Comparison of ENCODE assay signal across 10 cellular contexts in genomic region chr4:32025840-32026459, GRCh38.
A peak's percentile ranks its signal among the peaks of the same experiment; 100 is the strongest.
DNase-seq lines count a peak whose midpoint lies in the region; ATAC-seq lines count a peak whose summit lies in the region.
"Had no signal": no experiment of that assay in that cellular context is flagged by ENCODE, and none has a peak within 500 bp of the region (broad histone marks: within the 10 kb centered on the region; RNA-seq: fewer than 3 reads in every experiment).

No MANE protein-coding gene starts in this region.

- ATAC-seq in HG03457 (IDR thresholded peaks at IDR 0.05; ENCODE audit: unreplicated experiment), result no peak
- ATAC-seq in HG03196 (IDR thresholded peaks at IDR 0.05; ENCODE audit: unreplicated experiment), result no peak

- DNase-seq in ELF-1 (ENCODE audit: low read depth, low spot score) (peak; percentile 4), NCI-H1417 treated with DMSO at 0.1 percent for 48 hours (lab: John Stamatoyannopoulos, UW) (peak; percentile 4), epithelial cell of prostate (ENCODE audit: low read depth, low spot score) (peak; percentile 43), myocyte (ENCODE audit: low read depth) (peak; percentile 2), substantia nigra (lab: John Stamatoyannopoulos, UW) (no peak), ecto neural progenitor cell (ENCODE audit: low spot score) (no peak)
- DNase-seq: KG1, NCI-H524 treated with DMSO at 0.1 percent for 48 hours had no signal

- H3K27ac ChIP-seq in epithelial cell of prostate, result peak overlapping the region; percentile 35
- H3K27ac ChIP-seq in substantia nigra (ENCODE audit: low read depth, low read length, poor library complexity, severe bottlenecking), result no peak overlapping the region

Comparison
In these comparisons a context has a peak if more than half of its experiments do, and no peak if none do; other contexts are left out.
1. DNase-seq: peak in ELF-1 (single experiment), NCI-H1417 treated with DMSO at 0.1 percent for 48 hours (single experiment), epithelial cell of prostate (single experiment) and myocyte (single experiment); none in substantia nigra (0 of 49) and ecto neural progenitor cell (single experiment).